Comparison of ENCODE assay signal across 8 cellular contexts in the genomic region with DNA sequence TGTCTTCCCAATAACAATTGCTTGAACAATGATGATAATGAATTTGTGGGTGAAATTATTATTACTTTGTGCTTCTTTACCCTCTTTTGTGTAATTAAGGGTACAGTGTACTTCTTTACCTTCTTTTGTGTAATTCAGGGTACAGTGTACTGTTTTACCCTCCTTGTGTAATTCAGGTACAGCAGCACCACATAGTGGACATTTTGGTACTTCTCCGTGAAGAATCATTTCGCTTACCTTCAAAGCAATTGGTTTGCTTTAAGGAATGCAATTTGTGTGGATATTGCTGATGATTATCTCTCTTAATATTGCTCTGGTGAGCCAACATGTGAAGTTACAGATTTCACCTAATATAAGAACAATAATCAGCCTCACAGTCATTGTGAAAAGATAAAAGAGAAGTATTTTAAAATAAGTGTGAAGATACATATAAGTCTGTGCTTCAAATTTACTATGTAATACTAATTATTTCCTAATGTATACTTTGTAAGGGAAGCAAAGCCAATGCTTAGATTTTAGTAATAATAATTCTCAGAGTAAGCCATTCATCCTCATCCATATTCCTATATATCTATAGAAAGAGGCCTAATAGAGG.
DNase-seq lines count a peak whose midpoint lies in the region; ATAC-seq, FAIRE-seq and TF ChIP-seq lines count a peak whose summit lies in the region.

No MANE protein-coding gene starts in this region.

- no peak overlapping the region for H3K27ac ChIP-seq in HL-60 (replicated peaks)

- DNase-seq in activated T-cell treated with anti-CD3 and anti-CD28 coated beads for 24 hours (ENCODE audit: low read depth) (peak; percentile 21), activated T-cell treated with anti-CD3 and anti-CD28 coated beads for 4 hours (no peak), HL-60 (ENCODE audit: low read depth in 1 of 2, low spot score in 1 of 2) (peak in 1 of 2 experiments; percentile 38), RKO (ENCODE audit: low spot score) (peak; percentile 66), middle frontal gyrus (ENCODE audit: extremely low spot score, low spot score) (peak; percentile 52)
- no peak for DNase-seq in activated effector memory CD4-positive, alpha-beta T cell treated with Interleukin-2 at 50 U/mL for 16 hours

- peak; percentile 91 for FAIRE-seq in endometrium (lab: Jason Lieb, UNC)

- peak; percentile 82 for ATAC-seq in GM21360 (IDR thresholded peaks at IDR 0.05; ENCODE audit: unreplicated experiment)

- peak; percentile 39 for TF ChIP-seq CTCF in HL-60 (IDR thresholded peaks at IDR 0.05; ENCODE audit: insufficient read depth, low read length)

- H3K4me3 ChIP-seq in HL-60 (replicated peaks; ENCODE audit: insufficient read depth, low read length) = no peak overlapping the region

- H3K27me3 ChIP-seq in HL-60 (ENCODE audit: insufficient read depth, poor library complexity, severe bottlenecking) = peaks cover under 1% of the 10 kb centered on the region

Comparison
In these comparisons a context has a peak if more than half of its experiments do, and no peak if none do; other contexts are left out.
1. DNase-seq: peak in activated T-cell treated with anti-CD3 and anti-CD28 coated beads for 24 hours (single experiment), RKO (single experiment) and middle frontal gyrus (single experiment); none in activated T-cell treated with anti-CD3 and anti-CD28 coated beads for 4 hours (single experiment) and activated effector memory CD4-positive, alpha-beta T cell treated with Interleukin-2 at 50 U/mL for 16 hours (single experiment).